Comparison of ENCODE assay signal across 10 cellular contexts in the genomic region with DNA sequence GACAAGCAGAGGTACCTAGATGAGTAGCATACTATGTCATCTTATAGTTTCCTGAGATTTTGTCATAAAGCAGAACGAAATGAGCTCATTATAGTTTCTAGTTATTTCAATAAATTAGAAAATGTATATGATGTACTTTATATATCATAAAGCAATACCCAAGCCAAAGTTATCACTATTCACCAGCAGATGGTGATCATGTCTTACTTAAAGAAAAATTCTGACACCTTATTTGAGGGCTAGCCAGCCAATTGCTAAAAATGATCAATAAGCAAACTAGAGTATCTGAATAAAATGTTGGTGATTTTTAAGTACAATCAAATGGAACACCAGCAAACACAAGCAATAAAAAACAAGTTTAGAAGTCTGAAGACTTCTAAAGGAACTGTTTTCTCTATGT. TPM values are rescaled to one million over a fixed set of nuclear protein-coding genes. Genes with fewer than 3 reads are reported as not detected.
A peak's percentile ranks its signal among the peaks of the same experiment; 100 is the strongest.
DNase-seq lines count a peak whose midpoint lies in the region; ATAC-seq and TF ChIP-seq lines count a peak whose summit lies in the region.
"Had no signal": no experiment of that assay in that cellular context is flagged by ENCODE, and none has a peak within 500 bp of the region (broad histone marks: within the 10 kb centered on the region; RNA-seq: fewer than 3 reads in every experiment).

No MANE protein-coding gene starts in this region.

- H3K36me3 ChIP-seq in CD4-positive, CD25-positive, alpha-beta regulatory T cell (ENCODE audit: control insufficient read depth, insufficient read depth, low read length) = peaks cover 3% of the 10 kb centered on the region

- peak in 2 of 3 donors; percentile 44 for DNase-seq in CD4-positive, CD25-positive, alpha-beta regulatory T cell
- DNase-seq in HEK293T (ENCODE audit: extremely low spot score) = peak; percentile 13
- no peak for DNase-seq in RWPE1 (ENCODE audit: low spot score)
- peak in 2 of 3 donors; percentile 3 to 17 for DNase-seq in immature natural killer cell
- DNase-seq in COR-L47 (lab: John Stamatoyannopoulos, UW) = no peak
- DNase-seq in activated T-cell treated with anti-CD3 and anti-CD28 coated beads, Interleukin-2, amount 50 U/mL, for 1 hour = no peak
- DNase-seq: occipital lobe, stomach had no signal

- H3K4me3 ChIP-seq in CD4-positive, CD25-positive, alpha-beta regulatory T cell (ENCODE audit: low read depth, low read length) = no peak overlapping the region
- H3K4me3 ChIP-seq: stomach had no signal

- POLR2A ChIA-PET in HEK293T (lab: Yijun Ruan, JAX) (no interaction called here), RWPE1 (lab: Yijun Ruan, JAX; ENCODE audit: low non-redundant PET) (no interaction called here)

- H3K27me3 ChIP-seq in CD4-positive, CD25-positive, alpha-beta regulatory T cell (ENCODE audit: control insufficient read depth, insufficient read depth, low read length) = no peaks in the 10 kb centered on the region
- H3K27me3 ChIP-seq: stomach had no signal

- H3K27me3 Mint-ChIP-seq in CD4-positive, CD25-positive, alpha-beta regulatory T cell = no peaks in the 10 kb centered on the region
- H3K27me3 Mint-ChIP-seq in immature natural killer cell (ENCODE audit: low read depth in 3 of 3) = peaks cover 0 to 2% (median 0%) of the 10 kb centered on the region in 3 donors

- no peak overlapping the region for H3K27ac ChIP-seq in CD4-positive, CD25-positive, alpha-beta regulatory T cell (ENCODE audit: insufficient read depth, low read length, poor library complexity, severe bottlenecking)
- no peak overlapping the region for H3K27ac ChIP-seq in RWPE1
- H3K27ac ChIP-seq: stomach had no signal

- TF ChIP-seq CTCF in RWPE1 (conservative IDR thresholded peaks at IDR 0.05; ENCODE audit: low read depth) = peak; percentile 39; the same call in 1 of the 2 replicates

- H3K27ac Mint-ChIP-seq in CD4-positive, CD25-positive, alpha-beta regulatory T cell = peak overlapping the region in 1 of 3 donors; percentile 63
- H3K27ac Mint-ChIP-seq in immature natural killer cell = no peak overlapping the region

- H3K4me1 ChIP-seq in CD4-positive, CD25-positive, alpha-beta regulatory T cell (ENCODE audit: control insufficient read depth, insufficient read depth, low read length, poor library complexity, severe bottlenecking) = peaks cover 8% of the 10 kb centered on the region

- peaks cover 38 to 70% (median 50%) of the 10 kb centered on the region in 4 donors for H3K4me1 Mint-ChIP-seq in CD4-positive, CD25-positive, alpha-beta regulatory T cell
- H3K4me1 Mint-ChIP-seq in immature natural killer cell = peaks cover 48 to 64% of the 10 kb centered on the region in 2 donors

- no peak for ATAC-seq in CD4-positive, CD25-positive, alpha-beta regulatory T cell (ENCODE audit: low read depth in 2 of 2)
- ATAC-seq in HG03175 (IDR thresholded peaks at IDR 0.05; ENCODE audit: unreplicated experiment) (no peak), HG03378 (IDR thresholded peaks at IDR 0.05; ENCODE audit: unreplicated experiment) (no peak)

- no peaks in the 10 kb centered on the region for H3K36me3 Mint-ChIP-seq in CD4-positive, CD25-positive, alpha-beta regulatory T cell
- H3K36me3 Mint-ChIP-seq in immature natural killer cell = no peaks in the 10 kb centered on the region

- H3K9me3 Mint-ChIP-seq in CD4-positive, CD25-positive, alpha-beta regulatory T cell = no peaks in the 10 kb centered on the region
- no peaks in the 10 kb centered on the region for H3K9me3 Mint-ChIP-seq in immature natural killer cell

- no peak overlapping the region for H3K4me3 Mint-ChIP-seq in CD4-positive, CD25-positive, alpha-beta regulatory T cell
- H3K4me3 Mint-ChIP-seq in immature natural killer cell = no peak overlapping the region

- CTCF ChIA-PET in HEK293T (lab: Yijun Ruan, JAX) (interaction anchor here (0.6 to 1.1 kb wide), 3 partner anchors 12 to 223 kb away, joined by 3 to 5 read pairs (median 3); no protein-coding TSS in a partner anchor), RWPE1 (lab: Yijun Ruan, JAX) (interaction anchor here (0.5 to 0.6 kb wide), 2 partner anchors 8 to 35 kb away, joined by 4 to 5 read pairs; no protein-coding TSS in a partner anchor)

- no peaks in the 10 kb centered on the region for H3K9me3 ChIP-seq in CD4-positive, CD25-positive, alpha-beta regulatory T cell (ENCODE audit: control insufficient read depth in 2 of 2, low read length in 2 of 2)
- H3K9me3 ChIP-seq: stomach had no signal

TF ChIP-seq in HEK293T, 16 proteins besides CTCF, POLR2A, EP300 and RAD21:
- TF ChIP-seq ELF4 (IDR thresholded peaks at IDR 0.05) (no peak), FOXA1 (IDR thresholded peaks at IDR 0.05) (no peak), SP1 (IDR thresholded peaks at IDR 0.05) (no peak)

RNA-seq across cellular contexts. Expression of a gene that starts 44.1 kb away (rescaled TPM):
- 107 TPM for total RNA-seq in CD4-positive, CD25-positive, alpha-beta regulatory T cell
- polyA plus RNA-seq in CD4-positive, CD25-positive, alpha-beta regulatory T cell = 10 to 100 TPM; 26.7 to 34.8 (median 31.7) TPM
- polyA plus RNA-seq in immature natural killer cell = 10 to 100 TPM; 16.4 to 50.2 (median 37.0) TPM

RNA-seq across cellular contexts. Expression of a gene that starts 44.5 kb away (rescaled TPM):
- 4.8 TPM for total RNA-seq in CD4-positive, CD25-positive, alpha-beta regulatory T cell
- polyA plus RNA-seq in CD4-positive, CD25-positive, alpha-beta regulatory T cell = 10 to 100 TPM; 25.9 to 60.9 (median 31.1) TPM
- 10 to 100 TPM; 14.8 to 23.7 (median 18.1) TPM for polyA plus RNA-seq in immature natural killer cell

Comparison
In these comparisons a context has a peak if more than half of its experiments do, and no peak if none do; other contexts are left out.
1. DNase-seq: peak in CD4-positive, CD25-positive, alpha-beta regulatory T cell (2 of 3), HEK293T (single experiment) and immature natural killer cell (2 of 3); none in RWPE1 (single experiment), COR-L47 (single experiment) and activated T-cell treated with anti-CD3 and anti-CD28 coated beads, Interleukin-2, amount 50 U/mL, for 1 hour (single experiment).